In genomic region chr5:168528521-168529360, GRCh38 we compare ENCODE assay signal across 8 cellular contexts. TPM values are rescaled to one million over a fixed set of nuclear protein-coding genes. Genes with fewer than 3 reads are reported as not detected.
DNase-seq lines count a peak whose midpoint lies in the region; ATAC-seq and TF ChIP-seq lines count a peak whose summit lies in the region.

TSS of gene FBLL1 (plus strand) at chr5:168529305. CDS start at chr5:168529505, 200 bp downstream.

- peak within 1 kb of the TSS in 9 of 10 donors; percentile 21 to 51 (median 46) for H3K4me3 ChIP-seq in heart right ventricle

- TF ChIP-seq CTCF in heart right ventricle (IDR thresholded peaks at IDR 0.05) = no peak
- TF ChIP-seq CTCF in WTC11 (IDR thresholded peaks at IDR 0.05) = no peak
- TF ChIP-seq CTCF in endothelial cell (IDR thresholded peaks at IDR 0.05; ENCODE audit: unreplicated experiment) = no peak

- no peaks in the 10 kb centered on the region for H3K9me3 ChIP-seq in heart right ventricle

- H3K36me3 ChIP-seq in heart right ventricle = no peaks in the 10 kb centered on the region

- H3K4me3 Mint-ChIP-seq in WTC11 (peak within 1 kb of the TSS; percentile 70), endothelial cell (ENCODE audit: unreplicated experiment) (peak within 1 kb of the TSS; percentile 84)
- H3K4me3 Mint-ChIP-seq in natural killer cell treated with Interleukin-12 subunit alpha and Interleukin-12 subunit beta and Interleukin-15 and Interleukin-18, amount 100 ng/mL, for 72 hours = peak within 1 kb of the TSS; percentile 68

- H3K4me1 ChIP-seq in heart right ventricle = peaks cover 0 to 10% (median 7%) of the 10 kb centered on the region in 9 donors

- 10 to 15% methylated on average over 33 to 36 of the region's 36 CpGs for WGBS in heart right ventricle, 2 donors

- ATAC-seq in heart right ventricle = peak in 4 of 8 donors; percentile 14 to 51 (median 44)
- no peak for ATAC-seq in Right ventricle myocardium inferior
- ATAC-seq in WTC11 = peak; percentile 77
- ATAC-seq in natural killer cell treated with Interleukin-12 subunit alpha and Interleukin-12 subunit beta and Interleukin-15 and Interleukin-18, amount 100 ng/mL, for 72 hours = peak in 1 of 2 donors; percentile 31
- no peak for ATAC-seq in GM18909 (IDR thresholded peaks at IDR 0.05; ENCODE audit: poor library complexity, unreplicated experiment)
- no peak for ATAC-seq in HG03045 (IDR thresholded peaks at IDR 0.05; ENCODE audit: unreplicated experiment)
- ATAC-seq in HG03025 (IDR thresholded peaks at IDR 0.05; ENCODE audit: low FRiP score, unreplicated experiment) = no peak

- H3K4me1 Mint-ChIP-seq in WTC11 (peaks cover 16% of the 10 kb centered on the region), endothelial cell (ENCODE audit: unreplicated experiment) (peaks cover 11% of the 10 kb centered on the region)
- peaks cover 6 to 10% of the 10 kb centered on the region in 2 donors for H3K4me1 Mint-ChIP-seq in natural killer cell treated with Interleukin-12 subunit alpha and Interleukin-12 subunit beta and Interleukin-15 and Interleukin-18, amount 100 ng/mL, for 72 hours (ENCODE audit: low read depth in 2 of 2)

- H3K9me3 Mint-ChIP-seq in WTC11 (no peaks in the 10 kb centered on the region), endothelial cell (ENCODE audit: unreplicated experiment) (no peaks in the 10 kb centered on the region)
- H3K9me3 Mint-ChIP-seq in natural killer cell treated with Interleukin-12 subunit alpha and Interleukin-12 subunit beta and Interleukin-15 and Interleukin-18, amount 100 ng/mL, for 72 hours = peaks cover 4% of the 10 kb centered on the region

- H3K27me3 Mint-ChIP-seq in WTC11 (ENCODE audit: low read depth) = peaks cover 36% of the 10 kb centered on the region
- H3K27me3 Mint-ChIP-seq in endothelial cell (ENCODE audit: unreplicated experiment) = peaks cover 18% of the 10 kb centered on the region
- peaks cover 20 to 26% of the 10 kb centered on the region in 2 donors for H3K27me3 Mint-ChIP-seq in natural killer cell treated with Interleukin-12 subunit alpha and Interleukin-12 subunit beta and Interleukin-15 and Interleukin-18, amount 100 ng/mL, for 72 hours

- DNase-seq in heart right ventricle (peak in 1 of 2 donors; percentile 23), Right ventricle myocardium inferior (ENCODE audit: missing footprints) (no peak), WTC11 (ENCODE audit: low spot score) (peak; percentile 80), endothelial cell (ENCODE audit: low spot score) (peak; percentile 58)
- no peak for DNase-seq in natural killer cell treated with Interleukin-12 subunit alpha and Interleukin-12 subunit beta and Interleukin-15 and Interleukin-18, amount 100 ng/mL, for 72 hours (ENCODE audit: low spot score)

- H3K27ac Mint-ChIP-seq in WTC11 (no peak within 1 kb of the TSS), endothelial cell (ENCODE audit: unreplicated experiment) (no peak within 1 kb of the TSS)
- no peak within 1 kb of the TSS for H3K27ac Mint-ChIP-seq in natural killer cell treated with Interleukin-12 subunit alpha and Interleukin-12 subunit beta and Interleukin-15 and Interleukin-18, amount 100 ng/mL, for 72 hours

- CTCF ChIA-PET in WTC11 (lab: Charles Lee) = no interaction called here

- POLR2A ChIA-PET in WTC11 (lab: Charles Lee) = interaction anchor here (1.0 kb wide), 1 partner anchor 234 kb away, joined by 5 read pairs; no protein-coding TSS in a partner anchor

- no peak within 1 kb of the TSS for H3K27ac ChIP-seq in heart right ventricle

- intact Hi-C loops in heart right ventricle (cut with DNase I) (no loop called here), Right ventricle myocardium inferior (cut with DNase I) (no loop called here)

- no peaks in the 10 kb centered on the region; the same call in 1 of the 2 replicates for H3K36me3 Mint-ChIP-seq in WTC11
- peaks cover 4% of the 10 kb centered on the region for H3K36me3 Mint-ChIP-seq in endothelial cell (ENCODE audit: low read depth, unreplicated experiment)
- H3K36me3 Mint-ChIP-seq in natural killer cell treated with Interleukin-12 subunit alpha and Interleukin-12 subunit beta and Interleukin-15 and Interleukin-18, amount 100 ng/mL, for 72 hours = peaks cover 6% of the 10 kb centered on the region

- peaks cover 0 to 44% (median 31%) of the 10 kb centered on the region in 7 donors for H3K27me3 ChIP-seq in heart right ventricle

TF ChIP-seq in WTC11, 78 proteins besides CTCF, POLR2A, EP300 and RAD21 (continues in another document):
- peak; percentile 61; the same call in 1 of the 2 replicates for TF ChIP-seq E2F1 (CRISPR knock-in tag; IDR thresholded peaks at IDR 0.05)
- TF ChIP-seq ZNF121 (CRISPR knock-in tag; IDR thresholded peaks at IDR 0.05) = no peak
- no peak for TF ChIP-seq SMAD4 (CRISPR knock-in tag; IDR thresholded peaks at IDR 0.05)
- 0 out of 2 replicates have a peak, but pooled peaks have one; percentile 33 for TF ChIP-seq FOXK1 (CRISPR knock-in tag; IDR thresholded peaks at IDR 0.05)
- no peak for TF ChIP-seq KAT7 (CRISPR knock-in tag; IDR thresholded peaks at IDR 0.05; ENCODE audit: borderline replicate concordance)
- peak; percentile 60; the same call in 1 of the 2 replicates for TF ChIP-seq TEAD4 (CRISPR knock-in tag; IDR thresholded peaks at IDR 0.05)
- TF ChIP-seq ZBTB21 (CRISPR knock-in tag; IDR thresholded peaks at IDR 0.05; ENCODE audit: borderline replicate concordance) = peak; percentile 68; the same call in 1 of the 2 replicates
- peak; percentile 99 for TF ChIP-seq ZNF512 (CRISPR knock-in tag; IDR thresholded peaks at IDR 0.05; ENCODE audit: borderline replicate concordance)
- TF ChIP-seq SP1 (CRISPR knock-in tag; conservative IDR thresholded peaks at IDR 0.05) = no peak
- TF ChIP-seq TCF7 (CRISPR knock-in tag; IDR thresholded peaks at IDR 0.05; ENCODE audit: low read depth) = 0 out of 2 replicates have a peak, but pooled peaks have one; percentile 50
- TF ChIP-seq NFE2L1 (CRISPR knock-in tag; IDR thresholded peaks at IDR 0.05) = peak; percentile 66; the same call in 1 of the 2 replicates
- no peak for TF ChIP-seq GTF2I (CRISPR knock-in tag; conservative IDR thresholded peaks at IDR 0.05)
- no peak for TF ChIP-seq ZNF219 (CRISPR knock-in tag; IDR thresholded peaks at IDR 0.05; ENCODE audit: borderline replicate concordance)
- no peak for TF ChIP-seq ZNF532 (CRISPR knock-in tag; IDR thresholded peaks at IDR 0.05; ENCODE audit: borderline replicate concordance)

RNA-seq across cellular contexts. Expression of gene FBLL1, which starts in this region (rescaled TPM):
- total RNA-seq in heart right ventricle = under 1 TPM in 4 of 10 donors, not detected in 6; 0.16 to 0.61 (median 0.27) TPM
- under 1 TPM in 1 of 2 donors, not detected in 1; 0.25 TPM for polyA plus RNA-seq in heart right ventricle
- total RNA-seq in Right ventricle myocardium inferior = not detected
- 4.8 to 7.0 TPM (median 5.3 TPM) in 3 replicates for total RNA-seq in WTC11 (2021)
- 0.51 TPM for total RNA-seq in endothelial cell (ENCODE audit: unreplicated experiment)
- total RNA-seq in natural killer cell treated with Interleukin-12 subunit alpha and Interleukin-12 subunit beta and Interleukin-15 and Interleukin-18, amount 100 ng/mL, for 72 hours = under 1 TPM; 0.24 to 0.28 TPM

Comparison
In these comparisons a context has a peak if more than half of its experiments do, and no peak if none do; other contexts are left out.
1. Peak in DNase-seq in endothelial cell; RNA of the gene not detected or under 1 TPM.